In genomic region chr12:48201091-48201490, GRCh38 we compare ENCODE assay signal across 1 cellular context.
A peak's percentile ranks its signal among the peaks of the same experiment; 100 is the strongest.
TF ChIP-seq lines count a peak whose summit lies in the region.

No MANE protein-coding gene starts in this region.

TF ChIP-seq in HepG2, 621 proteins besides CTCF, POLR2A, EP300 and RAD21:
- TF ChIP-seq ZNF142 (CRISPR knock-in tag; IDR thresholded peaks at IDR 0.05) (no peak), AKAP8 (CRISPR knock-in tag; IDR thresholded peaks at IDR 0.05) (no peak), HNRNPK (IDR thresholded peaks at IDR 0.05; ENCODE audit: low read depth, low read length, poor library complexity, severe bottlenecking) (peak; percentile 71)
- TF ChIP-seq, protein P1, sequence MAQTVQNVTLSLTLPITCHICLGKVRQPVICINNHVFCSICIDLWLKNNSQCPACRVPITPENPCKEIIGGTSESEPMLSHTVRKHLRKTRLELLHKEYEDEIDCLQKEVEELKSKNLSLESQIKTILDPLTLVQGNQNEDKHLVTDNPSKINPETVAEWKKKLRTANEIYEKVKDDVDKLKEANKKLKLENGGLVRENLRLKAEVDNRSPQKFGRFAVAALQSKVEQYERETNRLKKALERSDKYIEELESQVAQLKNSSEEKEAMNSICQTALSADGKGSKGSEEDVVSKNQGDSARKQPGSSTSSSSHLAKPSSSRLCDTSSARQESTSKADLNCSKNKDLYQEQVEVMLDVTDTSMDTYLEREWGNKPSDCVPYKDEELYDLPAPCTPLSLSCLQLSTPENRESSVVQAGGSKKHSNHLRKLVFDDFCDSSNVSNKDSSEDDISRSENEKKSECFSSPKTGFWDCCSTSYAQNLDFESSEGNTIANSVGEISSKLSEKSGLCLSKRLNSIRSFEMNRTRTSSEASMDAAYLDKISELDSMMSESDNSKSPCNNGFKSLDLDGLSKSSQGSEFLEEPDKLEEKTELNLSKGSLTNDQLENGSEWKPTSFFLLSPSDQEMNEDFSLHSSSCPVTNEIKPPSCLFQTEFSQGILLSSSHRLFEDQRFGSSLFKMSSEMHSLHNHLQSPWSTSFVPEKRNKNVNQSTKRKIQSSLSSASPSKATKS (CRISPR knock-in tag; IDR thresholded peaks at IDR 0.05), result no peak
